In genomic region chr3:73883497-73883896, GRCh38 we compare ENCODE assay signal across 25 cellular contexts.
"Had no signal": no experiment of that assay in that cellular context is flagged by ENCODE, and none has a peak within 500 bp of the region (broad histone marks: within the 10 kb centered on the region; RNA-seq: fewer than 3 reads in every experiment).

No MANE protein-coding gene starts in this region.

- DNase-seq: Kasumi-1, MM.1S, NCI-H1092 treated with DMSO at 0.1 percent for 48 hours, NCI-H1417, NCI-H1436 treated with DMSO at 0.1 percent for 48 hours, NCI-H1694, NCI-H187 treated with DMSO at 0.1 percent for 48 hours, NCI-H2029 treated with DMSO at 0.1 percent for 48 hours, NCI-H2171, NCI-H226, NCI-H446, NCI-H510A, NCI-H524 treated with DMSO at 0.1 percent for 48 hours, NCI-H69, Right ventricle myocardium superior, RPMI8226, SIG-M5, T-helper 1 cell, T-helper 17 cell had no signal

- H3K4me3 Mint-ChIP-seq: T-helper 17 cell had no signal

- H3K9ac ChIP-seq: KMS-11 had no signal

- H3K36me3 ChIP-seq: SJSA1 had no signal

- H3K4me1 ChIP-seq: SJSA1 had no signal

- H3K9me3 ChIP-seq: SJSA1 had no signal

- ATAC-seq: T-helper 17 cell had no signal

- H3K27ac ChIP-seq: HL-60, KMS-11, SJSA1, SK-N-MC had no signal

- H3K27ac Mint-ChIP-seq: T-helper 17 cell had no signal

- H3K27me3 Mint-ChIP-seq: T-helper 17 cell had no signal

- H3K4me3 ChIP-seq: SJSA1, SK-N-MC had no signal

- FAIRE-seq: HTR-8/SVneo, RCC 7860 had no signal

- H3K4me1 Mint-ChIP-seq: T-helper 17 cell had no signal

- H3K27me3 ChIP-seq: SJSA1 had no signal

- H3K4me2 ChIP-seq: KMS-11 had no signal
